ENCODE assay signal across 12 cellular contexts in genomic region chr14:22587247-22587646, GRCh38. TPM values are rescaled to one million over a fixed set of nuclear protein-coding genes. Genes with fewer than 3 reads are reported as not detected.
A peak's percentile ranks its signal among the peaks of the same experiment; 100 is the strongest.
DNase-seq lines count a peak whose midpoint lies in the region; ATAC-seq and TF ChIP-seq lines count a peak whose summit lies in the region.
"Had no signal": no experiment of that assay in that cellular context is flagged by ENCODE, and none has a peak within 500 bp of the region (broad histone marks: within the 10 kb centered on the region; RNA-seq: fewer than 3 reads in every experiment).

No MANE protein-coding gene starts in this region.

- H3K36me3 ChIP-seq in PC-3 (ENCODE audit: low read depth, low read length): no peaks in the 10 kb centered on the region
- peaks cover 32% of the 10 kb centered on the region for H3K36me3 ChIP-seq in endodermal cell (ENCODE audit: control insufficient read depth, insufficient read depth, low read length)
- H3K36me3 ChIP-seq in ovary: no peaks in the 10 kb centered on the region

- no peak overlapping the region for H2AFZ ChIP-seq in PC-3 (ENCODE audit: low read length)

- TF ChIP-seq POLR2A in ovary (IDR thresholded peaks at IDR 0.05): no peak

- H3K9me3 ChIP-seq in PC-3 (ENCODE audit: low read length): no peaks in the 10 kb centered on the region
- no peaks in the 10 kb centered on the region for H3K9me3 ChIP-seq in endodermal cell (ENCODE audit: control insufficient read depth, low read length)
- no peaks in the 10 kb centered on the region for H3K9me3 ChIP-seq in ovary

- intact Hi-C loops in PC-3 (cut with micrococcal nuclease): no loop called here
- intact Hi-C loops in ovary (cut with DNase I): loop anchor here in 1 of 4 donors (10.0 kb wide), 1 partner anchor 248 kb away; the partner anchor contains the start of gene MMP14

- TF ChIP-seq EP300 in ovary (IDR thresholded peaks at IDR 0.05): no peak

- H3K4me1 ChIP-seq in PC-3 (ENCODE audit: insufficient read depth, low read length) (peaks cover 25% of the 10 kb centered on the region), endodermal cell (ENCODE audit: control insufficient read depth, insufficient read depth, low read length) (no peaks in the 10 kb centered on the region), ovary (ENCODE audit: insufficient read depth) (peaks cover 5% of the 10 kb centered on the region)

- H3K9ac ChIP-seq in PC-3 (ENCODE audit: low read length): no peak overlapping the region
- no peak overlapping the region for H3K9ac ChIP-seq in endodermal cell (ENCODE audit: extremely low read depth, low read length, poor library complexity, severe bottlenecking)

- no peaks in the 10 kb centered on the region for H3K9me3 Mint-ChIP-seq in activated CD4-positive, alpha-beta T cell treated with anti-CD3 and anti-CD28 coated beads, Interleukin-2, amount 10 ng/mL, durations not matched to agents 7 days and 5 days
- no peaks in the 10 kb centered on the region for H3K9me3 Mint-ChIP-seq in endodermal cell
- no peaks in the 10 kb centered on the region for H3K9me3 Mint-ChIP-seq in stimulated activated naive B cell treated with anti-CD40 and anti-IgM and Interleukin-4, amounts not matched to agents 10 μg/mL and 1 μg/mL and 100 μg/mL, for 72 hours

- peaks cover 16% of the 10 kb centered on the region; the same call in 1 of the 2 replicates for H4K20me1 ChIP-seq in PC-3 (ENCODE audit: low read length)

- peaks cover 76% of the 10 kb centered on the region for H3K4me1 Mint-ChIP-seq in activated CD4-positive, alpha-beta T cell treated with anti-CD3 and anti-CD28 coated beads, Interleukin-2, amount 10 ng/mL, durations not matched to agents 7 days and 5 days
- peaks cover 43% of the 10 kb centered on the region for H3K4me1 Mint-ChIP-seq in endodermal cell
- peaks cover 50 to 79% of the 10 kb centered on the region in 2 donors for H3K4me1 Mint-ChIP-seq in stimulated activated naive B cell treated with anti-CD40 and anti-IgM and Interleukin-4, amounts not matched to agents 10 μg/mL and 1 μg/mL and 100 μg/mL, for 72 hours

- peak overlapping the region; percentile 95 for H3K4me3 Mint-ChIP-seq in activated CD4-positive, alpha-beta T cell treated with anti-CD3 and anti-CD28 coated beads, Interleukin-2, amount 10 ng/mL, durations not matched to agents 7 days and 5 days
- peak overlapping the region; percentile 96 for H3K4me3 Mint-ChIP-seq in endodermal cell
- peak overlapping the region; percentile 97 to 98 for H3K4me3 Mint-ChIP-seq in stimulated activated naive B cell treated with anti-CD40 and anti-IgM and Interleukin-4, amounts not matched to agents 10 μg/mL and 1 μg/mL and 100 μg/mL, for 72 hours

- no peaks in the 10 kb centered on the region for H3K27me3 Mint-ChIP-seq in activated CD4-positive, alpha-beta T cell treated with anti-CD3 and anti-CD28 coated beads, Interleukin-2, amount 10 ng/mL, durations not matched to agents 7 days and 5 days
- H3K27me3 Mint-ChIP-seq in endodermal cell (ENCODE audit: insufficient read depth): no peaks in the 10 kb centered on the region
- H3K27me3 Mint-ChIP-seq in stimulated activated naive B cell treated with anti-CD40 and anti-IgM and Interleukin-4, amounts not matched to agents 10 μg/mL and 1 μg/mL and 100 μg/mL, for 72 hours: no peaks in the 10 kb centered on the region

- H3K27ac ChIP-seq in PC-3 (ENCODE audit: low read length): no peak overlapping the region
- H3K27ac ChIP-seq in endodermal cell (ENCODE audit: low read depth, low read length): no peak overlapping the region
- H3K27ac ChIP-seq in ovary: no peak overlapping the region

- H3K4me2 ChIP-seq in PC-3 (ENCODE audit: low read length): peak overlapping the region; percentile 91

- CTCF ChIA-PET in activated CD4-positive, alpha-beta T cell treated with anti-CD3 and anti-CD28 coated beads, Interleukin-2, amount 10 ng/mL, durations not matched to agents 7 days and 5 days (lab: Charles Lee): interaction anchor here (6.9 to 11.7 kb wide), 2 partner anchors 15 to 31 kb away, joined by 32 to 124 read pairs; no protein-coding TSS in a partner anchor
- CTCF ChIA-PET in PC-3 (lab: Charles Lee): no interaction called here

- peaks cover 63% of the 10 kb centered on the region for H3K79me2 ChIP-seq in PC-3 (ENCODE audit: low read length)

- peaks cover 43% of the 10 kb centered on the region for H3K36me3 Mint-ChIP-seq in activated CD4-positive, alpha-beta T cell treated with anti-CD3 and anti-CD28 coated beads, Interleukin-2, amount 10 ng/mL, durations not matched to agents 7 days and 5 days (ENCODE audit: low read depth)
- peaks cover 32% of the 10 kb centered on the region for H3K36me3 Mint-ChIP-seq in endodermal cell (ENCODE audit: low read depth)
- peaks cover 37 to 47% of the 10 kb centered on the region in 2 donors for H3K36me3 Mint-ChIP-seq in stimulated activated naive B cell treated with anti-CD40 and anti-IgM and Interleukin-4, amounts not matched to agents 10 μg/mL and 1 μg/mL and 100 μg/mL, for 72 hours

- no peaks in the 10 kb centered on the region for H3K9me2 ChIP-seq in PC-3 (replicated peaks; ENCODE audit: low read length)

- POLR2A ChIA-PET in activated CD4-positive, alpha-beta T cell treated with anti-CD3 and anti-CD28 coated beads, Interleukin-2, amount 10 ng/mL, durations not matched to agents 7 days and 5 days (lab: Charles Lee): interaction anchor here (0.7 kb wide), 1 partner anchor 267 kb away, joined by 3 read pairs; no protein-coding TSS in a partner anchor
- POLR2A ChIA-PET in PC-3 (lab: Charles Lee; ENCODE audit: unreplicated experiment): no interaction called here

- H3K27ac Mint-ChIP-seq in activated CD4-positive, alpha-beta T cell treated with anti-CD3 and anti-CD28 coated beads, Interleukin-2, amount 10 ng/mL, durations not matched to agents 7 days and 5 days: peak overlapping the region; percentile 98
- no peak overlapping the region for H3K27ac Mint-ChIP-seq in endodermal cell
- no peak overlapping the region for H3K27ac Mint-ChIP-seq in stimulated activated naive B cell treated with anti-CD40 and anti-IgM and Interleukin-4, amounts not matched to agents 10 μg/mL and 1 μg/mL and 100 μg/mL, for 72 hours

- H3K4me3 ChIP-seq in PC-3 (ENCODE audit: low read length) (no peak overlapping the region; the same call in 1 of the 2 replicates), endodermal cell (ENCODE audit: low read length) (peak overlapping the region; percentile 99), ovary (no peak overlapping the region)

- ATAC-seq in PC-3 (no peak), GM18511 (IDR thresholded peaks at IDR 0.05; ENCODE audit: unreplicated experiment) (no peak)
- no peak for ATAC-seq in stimulated activated naive B cell treated with anti-CD40 and anti-IgM and Interleukin-4, amounts not matched to agents 10 μg/mL and 1 μg/mL and 100 μg/mL, for 72 hours (replicated peaks)

- no peak for DNase-seq in activated CD4-positive, alpha-beta T cell treated with anti-CD3 and anti-CD28 coated beads, Interleukin-2, amount 10 ng/mL, durations not matched to agents 7 days and 5 days
- no peak for DNase-seq in activated CD4-positive, alpha-beta T cell treated with anti-CD3 and anti-CD28 coated beads for 1 hour
- no peak for DNase-seq in PC-3
- no peak for DNase-seq in endodermal cell
- DNase-seq in stimulated activated naive B cell treated with anti-CD40 and anti-IgM and Interleukin-4, amounts not matched to agents 10 μg/mL and 1 μg/mL and 100 μg/mL, for 72 hours: no peak
- no peak for DNase-seq in ovary
- DNase-seq in DMS114 treated with DMSO at 0.1 percent for 48 hours (lab: John Stamatoyannopoulos, UW; ENCODE audit: unreplicated experiment): no peak
- DNase-seq: NCI-H1694; stimulated activated naive CD4-positive, alpha-beta T cell had no signal

- no peaks in the 10 kb centered on the region for H3F3A ChIP-seq in PC-3 (ENCODE audit: low read length, unreplicated experiment)

- TF ChIP-seq CTCF in PC-3 (conservative IDR thresholded peaks at IDR 0.05; ENCODE audit: low read depth, low read length) (no peak), endodermal cell (conservative IDR thresholded peaks at IDR 0.05) (no peak), ovary (IDR thresholded peaks at IDR 0.05) (no peak)

- WGBS in endodermal cell (ENCODE audit: insufficient coverage in 1 of 2, insufficient read length in 1 of 2), 2 experiments: 94 to 97% methylated on average over 4 to 5 of the region's 5 CpGs
- 86 to 90% (median 89%) methylated on average over 5 of the region's 5 CpGs for WGBS in ovary, 3 donors

- no TSS peak for BruUV-seq in PC-3 (replicated peaks; lab: Mats Ljungman, UMichigan)

- no peaks in the 10 kb centered on the region for H3K27me3 ChIP-seq in PC-3 (ENCODE audit: low read length)
- H3K27me3 ChIP-seq in endodermal cell (ENCODE audit: control insufficient read depth, insufficient read depth, low read length, poor library complexity, severe bottlenecking): no peaks in the 10 kb centered on the region
- H3K27me3 ChIP-seq in ovary: no peaks in the 10 kb centered on the region

RNA-seq across cellular contexts. Expression of gene DAD1, which starts 1.8 kb away (rescaled TPM):
- 100 to 1,000 TPM; 169 to 233 TPM for total RNA-seq in activated CD4-positive, alpha-beta T cell treated with anti-CD3 and anti-CD28 coated beads, Interleukin-2, amount 10 ng/mL, durations not matched to agents 7 days and 5 days
- total RNA-seq in PC-3 (2014; rRNA removed) (228 and 258 TPM in 2 replicates), endodermal cell (100 to 1,000 TPM; 176 to 193 TPM), ovary (100 to 1,000 TPM; 117 to 241 (median 141) TPM)
- 241 TPM for polyA plus RNA-seq in endodermal cell (2013, experiment 1 of 2)
- 234 TPM for polyA plus RNA-seq in endodermal cell (2013, experiment 2 of 2)
- 100 to 1,000 TPM; 225 to 310 TPM for polyA plus RNA-seq in ovary

RNA-seq across cellular contexts. Expression of gene ABHD4, which starts 10.9 kb away (rescaled TPM):
- 10 to 100 TPM in 1 of 2 experiments, 1 to 10 TPM in 1; 8.3 to 10.4 TPM for total RNA-seq in activated CD4-positive, alpha-beta T cell treated with anti-CD3 and anti-CD28 coated beads, Interleukin-2, amount 10 ng/mL, durations not matched to agents 7 days and 5 days
- total RNA-seq in PC-3 (2014; rRNA removed) (9.1 and 9.6 TPM in 2 replicates), endodermal cell (10 to 100 TPM; 68.3 to 77.7 TPM), ovary (10 to 100 TPM in 6 of 7 donors, 1 to 10 TPM in 1; 5.6 to 28.6 (median 18.8) TPM)
- polyA plus RNA-seq in endodermal cell (2013, experiment 1 of 2): 18.7 TPM
- 15.9 TPM for polyA plus RNA-seq in endodermal cell (2013, experiment 2 of 2)
- polyA plus RNA-seq in ovary: 10 to 100 TPM; 16.7 to 64.0 TPM

RNA-seq across cellular contexts. Expression of gene OR6J1, which starts 56.9 kb away (rescaled TPM):
- total RNA-seq in activated CD4-positive, alpha-beta T cell treated with anti-CD3 and anti-CD28 coated beads, Interleukin-2, amount 10 ng/mL, durations not matched to agents 7 days and 5 days: not detected
- total RNA-seq in PC-3 (2014; rRNA removed) (not detected in 2 replicates), endodermal cell (not detected), ovary (under 1 TPM in 1 of 7 donors, not detected in 6; 0.05 TPM)
- polyA plus RNA-seq in endodermal cell (2013, experiment 1 of 2): not detected
- not detected for polyA plus RNA-seq in endodermal cell (2013, experiment 2 of 2)
- polyA plus RNA-seq in ovary: not detected
- total RNA-seq: fibroblast of villous mesenchyme, kidney epithelial cell had no signal
